Comparison of ENCODE assay signal across 14 cellular contexts in genomic region chr7:150412016-150412415, GRCh38. TPM values are rescaled to one million over a fixed set of nuclear protein-coding genes. Genes with fewer than 3 reads are reported as not detected.
DNase-seq lines count a peak whose midpoint lies in the region; ATAC-seq and TF ChIP-seq lines count a peak whose summit lies in the region.
"Had no signal": no experiment of that assay in that cellular context is flagged by ENCODE, and none has a peak within 500 bp of the region (broad histone marks: within the 10 kb centered on the region; RNA-seq: fewer than 3 reads in every experiment).

No MANE protein-coding gene starts in this region.

- H3K9ac ChIP-seq in H9 (ENCODE audit: extremely low read depth, insufficient read length, low read length), result no peak overlapping the region

- no peak overlapping the region for H3K56ac ChIP-seq in H9 (ENCODE audit: insufficient read length, low read depth, low read length)

- H3K4me1 ChIP-seq in H9 (ENCODE audit: insufficient read depth, low read length) (no peaks in the 10 kb centered on the region), gastrocnemius medialis (no peaks in the 10 kb centered on the region)

- TF ChIP-seq CTCF in H9 (conservative IDR thresholded peaks at IDR 0.05), result no peak
- TF ChIP-seq CTCF in gastrocnemius medialis (IDR thresholded peaks at IDR 0.05 in 4 of 5, conservative IDR thresholded peaks at IDR 0.05 in 1 of 5), result no peak

- no peak overlapping the region for H3K23ac ChIP-seq in H9 (ENCODE audit: insufficient read length, low read depth, low read length)

- in situ Hi-C loops in gastrocnemius medialis (cut with MboI; ENCODE audit: low sequenced_read_pairs in 4 of 4), result loop anchor here in 2 of 4 donors (25.0 kb wide), 1 partner anchor 125 kb away; no protein-coding TSS in a partner anchor

- no peak overlapping the region for H2BK20ac ChIP-seq in H9 (ENCODE audit: low read depth, low read length, poor library complexity, severe bottlenecking)

- H3K79me2 ChIP-seq in H9 (ENCODE audit: insufficient read depth, low read length), result no peaks in the 10 kb centered on the region

- H2BK5ac ChIP-seq in H9 (ENCODE audit: insufficient read length, low read length), result no peak overlapping the region

- H4K5ac ChIP-seq in H9 (ENCODE audit: insufficient read length, low read depth, low read length), result no peak overlapping the region

- ATAC-seq in Right ventricle myocardium inferior, result no peak
- ATAC-seq in left cardiac atrium, result no peak
- no peak for ATAC-seq in naive B cell (ENCODE audit: low read depth in 2 of 2)
- ATAC-seq in gastrocnemius medialis, result no peak
- no peak for ATAC-seq in HG03097 (IDR thresholded peaks at IDR 0.05; ENCODE audit: low FRiP score, unreplicated experiment)
- ATAC-seq: PC-3 had no signal

- no peak overlapping the region for H2BK12ac ChIP-seq in H9 (ENCODE audit: insufficient read length, low read depth, low read length)

- no peaks in the 10 kb centered on the region for H3K36me3 ChIP-seq in gastrocnemius medialis

- H3K4me2 ChIP-seq in H9 (ENCODE audit: insufficient read depth, insufficient read length, low read length), result no peak overlapping the region

- no peaks in the 10 kb centered on the region; a peak in 1 of 5 replicates for H3K9me3 Mint-ChIP-seq in H9
- peaks cover 0 to 2% (median 0%) of the 10 kb centered on the region in 7 donors for H3K9me3 Mint-ChIP-seq in naive B cell

- H3K23me2 ChIP-seq in H9 (ENCODE audit: insufficient read length, low read depth, low read length, poor library complexity, severe bottlenecking), result no peaks in the 10 kb centered on the region

- TF ChIP-seq POLR2A in gastrocnemius medialis (IDR thresholded peaks at IDR 0.05), result no peak

- WGBS in H9 (ENCODE audit: extremely low coverage, insufficient read length, low lambda C conversion rate), result no CpG with 5 or more reads among the region's 11 CpGs

- intact Hi-C loops in Right ventricle myocardium inferior (cut with DNase I) (no loop called here), left cardiac atrium (cut with DNase I) (no loop called here), gastrocnemius medialis (cut with DNase I; ENCODE audit: low total_unique reads) (no loop called here)

- no peaks in the 10 kb centered on the region; the same call in 1 of the 2 replicates for H3K27me3 Mint-ChIP-seq in H9 (ENCODE audit: low read depth)
- H3K27me3 Mint-ChIP-seq in naive B cell, result no peaks in the 10 kb centered on the region
- H3K27me3 Mint-ChIP-seq: B cell had no signal

- no peaks in the 10 kb centered on the region for H3K27me3 ChIP-seq in H9 (ENCODE audit: insufficient read depth, low read length)
- H3K27me3 ChIP-seq in gastrocnemius medialis, result no peaks in the 10 kb centered on the region

- no peaks in the 10 kb centered on the region for H3K9me3 ChIP-seq in H9 (ENCODE audit: control insufficient read depth, low read depth, low read length)
- H3K9me3 ChIP-seq in gastrocnemius medialis, result no peaks in the 10 kb centered on the region

- H2BK15ac ChIP-seq in H9 (ENCODE audit: low read depth, low read length), result no peak overlapping the region

- no peaks in the 10 kb centered on the region for H3K79me1 ChIP-seq in H9 (ENCODE audit: insufficient read depth, low read depth, low read length, poor library complexity, severe bottlenecking)

- no peak overlapping the region for H3K18ac ChIP-seq in H9 (ENCODE audit: insufficient read length, low read depth, low read length)

- H2AFZ ChIP-seq in H9 (ENCODE audit: low read length), result no peak overlapping the region

- H4K91ac ChIP-seq in H9 (ENCODE audit: insufficient read length, low read depth, low read length), result no peak overlapping the region

- H2AK5ac ChIP-seq in H9 (ENCODE audit: insufficient read length, low read length), result no peak overlapping the region

- DNase-seq in Right ventricle myocardium inferior (ENCODE audit: missing footprints) (peak; percentile 33), left cardiac atrium (no peak), H9 (no peak), naive B cell (no peak), gastrocnemius medialis (no peak), hepatic stellate cell (ENCODE audit: low spot score) (no peak)
- DNase-seq: Karpas-422, MM.1S, NCI-H1105, NCI-H1694 treated with DMSO at 0.1 percent for 48 hours, NCI-H748 treated with DMSO at 0.1 percent for 48 hours, PC-3 had no signal

- H3K14ac ChIP-seq in H9 (ENCODE audit: insufficient read depth, low read length), result no peak overlapping the region

- H3K4ac ChIP-seq in H9 (ENCODE audit: low read depth, low read length), result no peak overlapping the region

- H4K8ac ChIP-seq in H9 (replicated peaks; ENCODE audit: insufficient read length, low read depth, low read length), result no peak overlapping the region

- H2BK120ac ChIP-seq in H9 (ENCODE audit: low read depth, low read length, poor library complexity, severe bottlenecking), result no peak overlapping the region

- H3K36me3 Mint-ChIP-seq in H9 (ENCODE audit: insufficient read depth in 1 of 3, low read depth in 3 of 3) (peaks cover 13 to 44% (median 43%) of the 10 kb centered on the region in 3 experiments), naive B cell (peaks cover 3 to 17% of the 10 kb centered on the region in 2 donors)

- H3K4me3 Mint-ChIP-seq in H9, result no peak overlapping the region
- H3K4me3 Mint-ChIP-seq in naive B cell, result no peak overlapping the region
- H3K4me3 Mint-ChIP-seq: B cell had no signal

- no peak overlapping the region for H3K27ac ChIP-seq in H9 (ENCODE audit: insufficient read length, low read depth, low read length)
- H3K27ac ChIP-seq in gastrocnemius medialis, result no peak overlapping the region

- H3K27ac Mint-ChIP-seq in H9, result peak overlapping the region in 2 of 3 experiments; percentile 66 to 94; a peak in 3 of 7 replicates
- peak overlapping the region in 5 of 6 donors; percentile 14 to 99 (median 79) for H3K27ac Mint-ChIP-seq in naive B cell

- H4K20me1 ChIP-seq in H9 (ENCODE audit: control insufficient read depth, insufficient read depth, insufficient read length), result no peaks in the 10 kb centered on the region

- H3K4me1 Mint-ChIP-seq in H9, result peaks cover 12 to 26% of the 10 kb centered on the region in 2 experiments
- H3K4me1 Mint-ChIP-seq in naive B cell, result peaks cover 24 to 32% (median 28%) of the 10 kb centered on the region in 3 donors

- no peak overlapping the region for H3T11ph ChIP-seq in H9 (ENCODE audit: low read length)

- no peak overlapping the region for H3K4me3 ChIP-seq in gastrocnemius medialis

RNA-seq across cellular contexts. Expression of gene ZNF775, which starts 32.9 kb away (rescaled TPM):
- 3.3 TPM for total RNA-seq in Right ventricle myocardium inferior
- 1 to 10 TPM; 3.8 to 4.2 TPM for total RNA-seq in left cardiac atrium
- 9.7 and 10.5 TPM in 2 replicates for total RNA-seq in H9 (2021)
- 1 to 10 TPM; 1.4 to 8.9 (median 4.5) TPM for polyA plus RNA-seq in naive B cell (ENCODE audit: low read depth in 6 of 6)
- total RNA-seq in gastrocnemius medialis, result 1 to 10 TPM; 3.1 to 7.5 (median 3.3) TPM

RNA-seq across cellular contexts. Expression of gene GIMAP8, which starts 38.4 kb away (rescaled TPM):
- total RNA-seq in Right ventricle myocardium inferior, result 14.9 TPM
- total RNA-seq in left cardiac atrium, result 10 to 100 TPM; 16.6 to 19.7 TPM
- total RNA-seq in H9 (2021), result not detected in 2 replicates
- polyA plus RNA-seq in naive B cell (ENCODE audit: low read depth in 6 of 6), result under 1 TPM in 4 of 6 donors, not detected in 2; 0.07 to 0.22 (median 0.08) TPM
- 10 to 100 TPM in 1 of 4 donors, 1 to 10 TPM in 3; 5.4 to 10.4 (median 7.1) TPM for total RNA-seq in gastrocnemius medialis
- total RNA-seq: PC-3 had no signal

RNA-seq across cellular contexts. Expression of gene REPIN1, which starts 43.4 kb away (rescaled TPM):
- 111 TPM for total RNA-seq in Right ventricle myocardium inferior
- total RNA-seq in left cardiac atrium, result 100 to 1,000 TPM; 100 to 108 TPM
- 105 and 106 TPM in 2 replicates for total RNA-seq in H9 (2021)
- 100 to 1,000 TPM in 1 of 6 donors, 10 to 100 TPM in 5; 46.3 to 115 (median 68.5) TPM for polyA plus RNA-seq in naive B cell (ENCODE audit: low read depth in 6 of 6)
- 100 to 1,000 TPM; 115 to 332 (median 159) TPM for total RNA-seq in gastrocnemius medialis
